In the genomic region with DNA sequence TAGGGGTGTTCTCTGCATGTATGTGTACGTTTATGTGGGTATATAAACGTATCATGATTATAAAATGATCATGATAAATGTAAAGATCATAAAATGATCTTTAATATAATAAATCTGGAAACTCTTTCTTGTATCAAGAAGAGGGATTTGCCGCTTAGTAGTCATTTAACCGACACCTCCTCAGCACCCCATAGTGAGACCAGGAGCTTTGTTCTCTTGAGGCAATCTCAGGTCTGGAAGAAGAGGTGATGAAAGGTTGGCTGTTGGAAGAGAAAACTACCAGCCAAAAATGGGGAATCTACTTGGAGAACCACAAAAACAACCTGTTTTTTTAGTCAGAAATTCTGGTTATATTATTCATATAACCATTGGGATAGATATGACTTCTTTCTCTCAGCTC, we compare ENCODE assay signal across 12 cellular contexts. TPM values are rescaled to one million over a fixed set of nuclear protein-coding genes. Genes with fewer than 3 reads are reported as not detected.
DNase-seq lines count a peak whose midpoint lies in the region; ATAC-seq and TF ChIP-seq lines count a peak whose summit lies in the region.
"Had no signal": no experiment of that assay in that cellular context is flagged by ENCODE, and none has a peak within 500 bp of the region (broad histone marks: within the 10 kb centered on the region; RNA-seq: fewer than 3 reads in every experiment).

No MANE protein-coding gene starts in this region.

- H3K9me3 ChIP-seq in left lung (no peaks in the 10 kb centered on the region), subcutaneous abdominal adipose tissue (ENCODE audit: control insufficient read depth in 5 of 5, low read length in 5 of 5) (no peaks in the 10 kb centered on the region)
- H3K9me3 ChIP-seq: gastrocnemius medialis, pancreas, SJCRH30 had no signal

- no peaks in the 10 kb centered on the region for H3K27me3 Mint-ChIP-seq in activated CD8-positive, alpha-beta memory T cell treated with anti-CD3 and anti-CD28 coated beads, Interleukin-2, amount 10 ng/mL, durations not matched to agents 7 days and 5 days
- no peaks in the 10 kb centered on the region for H3K27me3 Mint-ChIP-seq in activated B cell treated with CpG ODN at 0.5 μM for 24 hours

- peak overlapping the region in 1 of 5 donors; percentile 19 for H3K9ac ChIP-seq in subcutaneous abdominal adipose tissue (ENCODE audit: low read length in 5 of 5)

- peaks cover 44 to 97% of the 10 kb centered on the region in 2 donors for H3K4me1 ChIP-seq in left lung
- H3K4me1 ChIP-seq in subcutaneous abdominal adipose tissue (ENCODE audit: control insufficient read depth in 5 of 5, insufficient read depth in 5 of 5, low read length in 5 of 5) = peaks cover 24 to 76% (median 63%) of the 10 kb centered on the region in 5 donors

- DNase-seq in activated CD8-positive, alpha-beta memory T cell treated with anti-CD3 and anti-CD28 coated beads, Interleukin-2, amount 10 ng/mL, durations not matched to agents 7 days and 5 days = no peak
- DNase-seq in activated CD8-positive, alpha-beta memory T cell treated with anti-CD3 and anti-CD28 coated beads for 24 hours = no peak
- no peak for DNase-seq in activated B cell treated with CpG ODN at 0.5 μM for 24 hours
- no peak for DNase-seq in left lung
- DNase-seq in KBM-7 = no peak
- no peak for DNase-seq in NCI-H774 (lab: John Stamatoyannopoulos, UW)
- DNase-seq in COLO668 (lab: John Stamatoyannopoulos, UW; ENCODE audit: unreplicated experiment) = no peak
- DNase-seq: NCI-H187 treated with DMSO at 0.1 percent for 48 hours, SJCRH30 had no signal

- peak overlapping the region; percentile 62 for H3K4me3 Mint-ChIP-seq in activated CD8-positive, alpha-beta memory T cell treated with anti-CD3 and anti-CD28 coated beads, Interleukin-2, amount 10 ng/mL, durations not matched to agents 7 days and 5 days
- peak overlapping the region; percentile 68 for H3K4me3 Mint-ChIP-seq in activated B cell treated with CpG ODN at 0.5 μM for 24 hours

- CTCF ChIA-PET in activated CD8-positive, alpha-beta memory T cell treated with anti-CD3 and anti-CD28 coated beads, Interleukin-2, amount 10 ng/mL, durations not matched to agents 7 days and 5 days (lab: Charles Lee) = interaction anchor here (4.4 kb wide), 1 partner anchor 13 kb away, joined by 49 read pairs; no protein-coding TSS in a partner anchor
- CTCF ChIA-PET in activated B cell treated with CpG ODN at 0.5 μM for 24 hours (lab: Charles Lee) = no interaction called here

- no peak for ATAC-seq in activated CD8-positive, alpha-beta memory T cell treated with anti-CD3 and anti-CD28 coated beads, Interleukin-2, amount 10 ng/mL, durations not matched to agents 7 days and 5 days
- ATAC-seq in activated B cell treated with CpG ODN at 0.5 μM for 24 hours (ENCODE audit: low read depth) (no peak), left lung (no peak)

- H3K9me3 Mint-ChIP-seq in activated CD8-positive, alpha-beta memory T cell treated with anti-CD3 and anti-CD28 coated beads, Interleukin-2, amount 10 ng/mL, durations not matched to agents 7 days and 5 days (ENCODE audit: low read depth) = no peaks in the 10 kb centered on the region
- no peaks in the 10 kb centered on the region for H3K9me3 Mint-ChIP-seq in activated B cell treated with CpG ODN at 0.5 μM for 24 hours

- H3K36me3 ChIP-seq in left lung (peaks cover 0 to 52% of the 10 kb centered on the region in 2 donors), subcutaneous abdominal adipose tissue (ENCODE audit: control insufficient read depth in 5 of 5, insufficient read depth in 5 of 5, low read length in 5 of 5) (peaks cover 33 to 50% (median 36%) of the 10 kb centered on the region in 5 donors)

- no peak overlapping the region for H3K4me3 ChIP-seq in left lung
- H3K4me3 ChIP-seq in subcutaneous abdominal adipose tissue (ENCODE audit: low read depth in 1 of 5, low read length in 5 of 5) = no peak overlapping the region
- H3K4me3 ChIP-seq: gastrocnemius medialis, pancreas, SJCRH30 had no signal

- H3K27ac Mint-ChIP-seq in activated CD8-positive, alpha-beta memory T cell treated with anti-CD3 and anti-CD28 coated beads, Interleukin-2, amount 10 ng/mL, durations not matched to agents 7 days and 5 days = peak overlapping the region; percentile 96
- peak overlapping the region; percentile 91 for H3K27ac Mint-ChIP-seq in activated B cell treated with CpG ODN at 0.5 μM for 24 hours

- H3K4me1 Mint-ChIP-seq in activated CD8-positive, alpha-beta memory T cell treated with anti-CD3 and anti-CD28 coated beads, Interleukin-2, amount 10 ng/mL, durations not matched to agents 7 days and 5 days = peaks cover 89% of the 10 kb centered on the region
- H3K4me1 Mint-ChIP-seq in activated B cell treated with CpG ODN at 0.5 μM for 24 hours = peaks cover 98% of the 10 kb centered on the region

- H3K27me3 ChIP-seq in left lung (no peaks in the 10 kb centered on the region), subcutaneous abdominal adipose tissue (ENCODE audit: control insufficient read depth in 5 of 5, insufficient read depth in 4 of 5, low read length in 5 of 5) (no peaks in the 10 kb centered on the region)
- H3K27me3 ChIP-seq: gastrocnemius medialis, pancreas, SJCRH30 had no signal

- TF ChIP-seq CTCF in activated B cell treated with CpG ODN at 0.5 μM for 24 hours (IDR thresholded peaks at IDR 0.05) (no peak), left lung (IDR thresholded peaks at IDR 0.05) (no peak)

- POLR2A ChIA-PET in activated B cell treated with CpG ODN at 0.5 μM for 24 hours (lab: Charles Lee) = interaction anchor here (0.7 to 5.0 kb wide), 3 partner anchors 13 to 141 kb away, joined by 3 to 42 read pairs (median 11); partner anchors contain the start of gene TGFBR2

- H3K36me3 Mint-ChIP-seq in activated CD8-positive, alpha-beta memory T cell treated with anti-CD3 and anti-CD28 coated beads, Interleukin-2, amount 10 ng/mL, durations not matched to agents 7 days and 5 days = peaks cover 53% of the 10 kb centered on the region
- peaks cover 69% of the 10 kb centered on the region for H3K36me3 Mint-ChIP-seq in activated B cell treated with CpG ODN at 0.5 μM for 24 hours (ENCODE audit: low read depth)

- in situ Hi-C loops in KBM-7 (cut with MboI; ENCODE audit: low pct_unique_long_range_greater_than_20kb, low sequenced_read_pairs) = no loop called here

- intact Hi-C loops in activated B cell treated with CpG ODN at 0.5 μM for 24 hours (cut with micrococcal nuclease) (loop anchor here (10.0 kb wide), 1 partner anchor 1790 kb away; no protein-coding TSS in a partner anchor), left lung (cut with DNase I) (no loop called here)

- H3K27ac ChIP-seq in left lung (peak overlapping the region; percentile 55 to 87), subcutaneous abdominal adipose tissue (ENCODE audit: low read depth, low read length) (peak overlapping the region; percentile 42)
- H3K27ac ChIP-seq: SJCRH30 had no signal

RNA-seq across cellular contexts. Expression of gene TGFBR2, which starts 38.7 kb away (rescaled TPM):
- total RNA-seq in activated CD8-positive, alpha-beta memory T cell treated with anti-CD3 and anti-CD28 coated beads, Interleukin-2, amount 10 ng/mL, durations not matched to agents 7 days and 5 days = 10 to 100 TPM; 47.3 to 50.5 TPM
- total RNA-seq in activated B cell treated with CpG ODN at 0.5 μM for 24 hours (99.1 and 104 TPM in 2 replicates), left lung (100 to 1,000 TPM; 240 to 269 TPM)
